8 cellular contexts compared by ENCODE assay signal in the genomic region with DNA sequence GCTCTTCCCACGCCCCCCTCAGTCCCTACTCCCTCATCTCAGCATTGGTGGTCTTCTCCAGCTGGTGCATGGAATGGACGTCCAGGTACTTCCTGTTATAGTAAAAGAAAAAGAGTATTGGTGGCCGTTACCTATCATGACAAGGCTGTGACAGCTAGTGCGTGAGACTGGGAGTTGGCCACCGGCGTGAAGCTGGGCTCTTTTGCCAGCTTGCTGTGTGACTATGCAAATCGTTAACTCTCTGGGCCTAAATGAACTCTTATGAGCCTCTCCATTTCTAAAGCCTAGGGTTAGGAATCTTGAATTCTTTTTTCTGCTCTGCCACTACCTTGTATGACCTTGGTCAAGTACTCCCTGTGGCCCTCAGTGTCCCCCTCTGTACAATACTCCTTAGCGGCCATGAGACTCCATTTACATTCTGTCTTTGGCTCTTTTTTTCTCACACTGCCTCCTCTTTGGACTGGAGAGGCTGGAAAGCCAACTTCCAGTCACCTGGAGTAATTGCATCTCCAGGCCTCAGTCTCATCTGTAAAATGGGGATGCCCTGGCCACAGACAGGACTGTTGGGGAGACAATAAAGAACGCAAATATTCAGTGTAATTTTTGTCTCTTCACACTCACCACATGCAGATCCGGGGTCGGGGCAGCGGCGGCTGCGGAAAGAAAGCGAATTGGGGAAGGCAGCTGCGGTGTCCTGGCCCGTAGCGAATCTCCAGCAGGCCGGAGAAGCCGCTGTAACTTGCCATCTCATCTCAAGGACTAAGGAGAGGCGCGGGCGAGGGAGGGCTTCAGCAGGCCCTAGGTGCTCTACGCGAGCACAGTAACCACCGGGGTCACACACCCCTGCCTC. TPM values are rescaled to one million over a fixed set of nuclear protein-coding genes. Genes with fewer than 3 reads are reported as not detected.
DNase-seq lines count a peak whose midpoint lies in the region; ATAC-seq and TF ChIP-seq lines count a peak whose summit lies in the region.

No MANE protein-coding gene starts in this region.

- H3K9me3 ChIP-seq in left lung (no peaks in the 10 kb centered on the region), thyroid gland (no peaks in the 10 kb centered on the region)

- H3K4me1 ChIP-seq in left lung (peaks cover 21 to 53% of the 10 kb centered on the region in 2 donors), thyroid gland (peaks cover 22 to 24% of the 10 kb centered on the region in 2 donors)

- 30 to 65% methylated on average over 11 to 25 of the region's 26 CpGs for WGBS in thyroid gland, 2 donors

- no peaks in the 10 kb centered on the region for H3K27me3 Mint-ChIP-seq in activated T-cell treated with anti-CD3 and anti-CD28 coated beads, Interleukin-2, amount 50 U/mL, for 24 hours
- H3K27me3 Mint-ChIP-seq in activated naive CD8-positive, alpha-beta T cell treated with anti-CD3 and anti-CD28 coated beads, Interleukin-2, amount 50 U/mL, for 24 hours: no peaks in the 10 kb centered on the region

- H3K4me3 Mint-ChIP-seq in activated T-cell treated with anti-CD3 and anti-CD28 coated beads, Interleukin-2, amount 50 U/mL, for 24 hours: peak overlapping the region; percentile 94
- peak overlapping the region; percentile 91 for H3K4me3 Mint-ChIP-seq in activated naive CD8-positive, alpha-beta T cell treated with anti-CD3 and anti-CD28 coated beads, Interleukin-2, amount 50 U/mL, for 24 hours

- H3K36me3 Mint-ChIP-seq in activated T-cell treated with anti-CD3 and anti-CD28 coated beads, Interleukin-2, amount 50 U/mL, for 24 hours (ENCODE audit: low read depth): peaks cover 84% of the 10 kb centered on the region
- peaks cover 18% of the 10 kb centered on the region for H3K36me3 Mint-ChIP-seq in activated naive CD8-positive, alpha-beta T cell treated with anti-CD3 and anti-CD28 coated beads, Interleukin-2, amount 50 U/mL, for 24 hours (ENCODE audit: low read depth)

- H3K27ac ChIP-seq in left lung (peak overlapping the region in 1 of 2 donors; percentile 91), thyroid gland (peak overlapping the region in 1 of 3 donors; percentile 2)

- H3K27ac Mint-ChIP-seq in activated T-cell treated with anti-CD3 and anti-CD28 coated beads, Interleukin-2, amount 50 U/mL, for 24 hours: peak overlapping the region; percentile 95
- H3K27ac Mint-ChIP-seq in activated naive CD8-positive, alpha-beta T cell treated with anti-CD3 and anti-CD28 coated beads, Interleukin-2, amount 50 U/mL, for 24 hours: peak overlapping the region; percentile 86

- intact Hi-C loops in left lung (cut with DNase I) (no loop called here), thyroid gland (cut with DNase I) (no loop called here)

- H3K4me3 ChIP-seq in left lung (peak overlapping the region; percentile 91 to 96), thyroid gland (replicated peaks in 1 of 3) (peak overlapping the region; percentile 36 to 98 (median 41))

- H3K4me1 Mint-ChIP-seq in activated T-cell treated with anti-CD3 and anti-CD28 coated beads, Interleukin-2, amount 50 U/mL, for 24 hours (ENCODE audit: low read depth): peaks cover 33% of the 10 kb centered on the region
- H3K4me1 Mint-ChIP-seq in activated naive CD8-positive, alpha-beta T cell treated with anti-CD3 and anti-CD28 coated beads, Interleukin-2, amount 50 U/mL, for 24 hours: peaks cover 31% of the 10 kb centered on the region

- TF ChIP-seq CTCF in left lung (IDR thresholded peaks at IDR 0.05): no peak
- TF ChIP-seq CTCF in thyroid gland (IDR thresholded peaks at IDR 0.05): no peak

- TF ChIP-seq POLR2A in thyroid gland (IDR thresholded peaks at IDR 0.05): no peak

- no peak for ATAC-seq in activated naive CD8-positive, alpha-beta T cell treated with anti-CD3 and anti-CD28 coated beads, Interleukin-2, amount 50 U/mL, for 24 hours
- ATAC-seq in left lung (no peak), GM21381 (IDR thresholded peaks at IDR 0.05; ENCODE audit: unreplicated experiment) (no peak)

- H3K36me3 ChIP-seq in left lung: peaks cover 0 to 65% of the 10 kb centered on the region in 2 donors
- H3K36me3 ChIP-seq in thyroid gland: peaks cover 25 to 32% of the 10 kb centered on the region in 2 donors

- DNase-seq in activated T-cell treated with anti-CD3 and anti-CD28 coated beads, Interleukin-2, amount 50 U/mL, for 24 hours: no peak
- no peak for DNase-seq in activated T-cell treated with anti-CD3 and anti-CD28 coated beads, Interleukin-2, amount 50 U/mL, for 48 hours
- DNase-seq in activated naive CD8-positive, alpha-beta T cell treated with anti-CD3 and anti-CD28 coated beads, Interleukin-2, amount 50 U/mL, for 24 hours: no peak
- DNase-seq in left lung: no peak
- no peak for DNase-seq in thyroid gland
- DNase-seq in DMS153 treated with DMSO at 0.1 percent for 48 hours (lab: John Stamatoyannopoulos, UW; ENCODE audit: unreplicated experiment): no peak
- no peak for DNase-seq in mesenteric fat pad (ENCODE audit: low spot score)

- H3K27me3 ChIP-seq in left lung (no peaks in the 10 kb centered on the region), thyroid gland (no peaks in the 10 kb centered on the region)

- H3K9me3 Mint-ChIP-seq in activated T-cell treated with anti-CD3 and anti-CD28 coated beads, Interleukin-2, amount 50 U/mL, for 24 hours: no peaks in the 10 kb centered on the region
- H3K9me3 Mint-ChIP-seq in activated naive CD8-positive, alpha-beta T cell treated with anti-CD3 and anti-CD28 coated beads, Interleukin-2, amount 50 U/mL, for 24 hours: no peaks in the 10 kb centered on the region

RNA-seq across cellular contexts. Expression of a gene that starts 1.1 kb away (rescaled TPM):
- 10 to 100 TPM in 1 of 2 donors, 1 to 10 TPM in 1; 6.6 to 10.9 TPM for total RNA-seq in left lung
- total RNA-seq in thyroid gland: 10 to 100 TPM in 3 of 4 donors, 1 to 10 TPM in 1; 9.6 to 24.7 (median 15.5) TPM
- 2.2 TPM for total RNA-seq in mesenteric fat pad

RNA-seq across cellular contexts. Expression of a gene that starts 1.3 kb away (rescaled TPM):
- total RNA-seq in left lung (10 to 100 TPM; 93.4 to 98.7 TPM), thyroid gland (100 to 1,000 TPM; 105 to 147 (median 113) TPM), mesenteric fat pad (97.5 TPM)

RNA-seq across cellular contexts. Expression of a gene that starts 12.6 kb away (rescaled TPM):
- 10 to 100 TPM; 28.8 to 31.2 TPM for total RNA-seq in left lung
- 10 to 100 TPM; 28.1 to 52.8 (median 42.3) TPM for total RNA-seq in thyroid gland
- total RNA-seq in mesenteric fat pad: 20.8 TPM

RNA-seq across cellular contexts. Expression of a gene that starts 26.2 kb away (rescaled TPM):
- total RNA-seq in left lung (10 to 100 TPM; 12.3 to 13.1 TPM), thyroid gland (10 to 100 TPM; 14.5 to 26.7 (median 19.0) TPM), mesenteric fat pad (10.4 TPM)
